Comparison of ENCODE assay signal across 8 cellular contexts in the genomic region with DNA sequence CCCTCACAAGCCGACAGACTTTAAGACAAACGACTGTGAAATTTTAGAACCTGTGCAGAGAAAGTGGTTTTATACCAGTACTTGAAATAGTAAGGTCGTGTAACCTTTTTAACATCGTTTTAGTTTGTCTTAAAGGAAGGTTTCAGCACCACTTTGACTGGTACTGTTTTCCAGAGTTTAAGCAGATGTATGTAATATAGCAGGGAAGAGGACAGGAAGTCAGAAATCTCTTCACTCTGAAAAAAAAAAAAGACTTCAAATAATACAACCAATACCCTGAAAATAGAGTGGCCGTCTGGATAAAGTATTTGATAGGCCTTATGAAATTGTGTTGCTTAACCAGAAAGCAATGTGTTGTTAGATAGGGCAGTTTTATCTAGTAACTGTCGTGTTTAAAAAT. TPM values are rescaled to one million over a fixed set of nuclear protein-coding genes. Genes with fewer than 3 reads are reported as not detected.
DNase-seq lines count a peak whose midpoint lies in the region; ATAC-seq and TF ChIP-seq lines count a peak whose summit lies in the region.

No MANE protein-coding gene starts in this region.

- no peaks in the 10 kb centered on the region for H3K36me3 ChIP-seq in neural progenitor cell

- peaks cover 23% of the 10 kb centered on the region for H3K27me3 ChIP-seq in neural progenitor cell

- H3K79me2 ChIP-seq in neural progenitor cell (ENCODE audit: low read depth): peaks cover 55% of the 10 kb centered on the region

- H3K27me3 Mint-ChIP-seq in Calu3 (ENCODE audit: unreplicated experiment) (no peaks in the 10 kb centered on the region), neural progenitor cell (ENCODE audit: insufficient read depth, low read depth) (no peaks in the 10 kb centered on the region)
- H3K27me3 Mint-ChIP-seq in effector memory CD8-positive, alpha-beta T cell: peaks cover 0 to 8% of the 10 kb centered on the region in 2 donors

- H3K9ac ChIP-seq in neural progenitor cell: no peak overlapping the region

- TF ChIP-seq CTCF in Calu3 (IDR thresholded peaks at IDR 0.05; ENCODE audit: unreplicated experiment): no peak
- no peak for TF ChIP-seq CTCF in neural progenitor cell (IDR thresholded peaks at IDR 0.05)

- CTCF ChIA-PET in Calu3 (lab: Charles Lee): interaction anchor here (0.7 kb wide), 1 partner anchor 26 kb away, joined by 3 read pairs; no protein-coding TSS in a partner anchor

- intact Hi-C loops in Calu3 (cut with micrococcal nuclease; ENCODE audit: unreplicated experiment) (loop anchor here (2.0 to 5.0 kb wide), 5 partner anchors 15 to 327 kb away; no protein-coding TSS in a partner anchor), sciatic nerve (cut with DNase I) (no loop called here)

- H2AFZ ChIP-seq in neural progenitor cell (replicated peaks): no peak overlapping the region

- H3K4me2 ChIP-seq in neural progenitor cell: peak overlapping the region; percentile 84

- H3K36me3 Mint-ChIP-seq in Calu3 (ENCODE audit: insufficient read depth, unreplicated experiment): peaks cover 51% of the 10 kb centered on the region
- peaks cover 3% of the 10 kb centered on the region for H3K36me3 Mint-ChIP-seq in effector memory CD8-positive, alpha-beta T cell (ENCODE audit: insufficient read depth)
- H3K36me3 Mint-ChIP-seq in neural progenitor cell: peaks cover 2% of the 10 kb centered on the region

- H3K4me1 Mint-ChIP-seq in Calu3 (ENCODE audit: low read depth, unreplicated experiment) (peaks cover 47% of the 10 kb centered on the region), neural progenitor cell (peaks cover 43% of the 10 kb centered on the region)
- H3K4me1 Mint-ChIP-seq in effector memory CD8-positive, alpha-beta T cell (ENCODE audit: low read depth in 2 of 2): peaks cover 6 to 8% of the 10 kb centered on the region in 2 donors

- ATAC-seq in effector memory CD8-positive, alpha-beta T cell (replicated peaks): no peak
- ATAC-seq in GM18511 (IDR thresholded peaks at IDR 0.05; ENCODE audit: unreplicated experiment) (no peak), sciatic nerve (no peak), HG03108 (IDR thresholded peaks at IDR 0.05; ENCODE audit: unreplicated experiment) (no peak), HG02970 (IDR thresholded peaks at IDR 0.05; ENCODE audit: low FRiP score, unreplicated experiment) (no peak)

- H3K27ac ChIP-seq in neural progenitor cell: no peak overlapping the region

- no peaks in the 10 kb centered on the region for H4K20me1 ChIP-seq in neural progenitor cell (ENCODE audit: low read depth)

- peaks cover 19% of the 10 kb centered on the region for H3F3A ChIP-seq in neural progenitor cell (ENCODE audit: low read depth)

- peak overlapping the region; percentile 62 for H3K27ac Mint-ChIP-seq in Calu3 (ENCODE audit: unreplicated experiment)
- peak overlapping the region in 1 of 2 donors; percentile 49 for H3K27ac Mint-ChIP-seq in effector memory CD8-positive, alpha-beta T cell
- H3K27ac Mint-ChIP-seq in neural progenitor cell: peak overlapping the region; percentile 45

- H3K4me3 Mint-ChIP-seq in Calu3 (ENCODE audit: low read depth, unreplicated experiment): peak overlapping the region; percentile 63
- peak overlapping the region; percentile 70 to 77 for H3K4me3 Mint-ChIP-seq in effector memory CD8-positive, alpha-beta T cell
- peak overlapping the region; percentile 92 for H3K4me3 Mint-ChIP-seq in neural progenitor cell

- BruUV-seq in Calu3 (replicated peaks; lab: Mats Ljungman, UMichigan): no TSS peak

- DNase-seq in Calu3 (no peak), OCI-M1 (lab: John Stamatoyannopoulos, UW) (peak; percentile 34), neural progenitor cell (ENCODE audit: low spot score) (no peak), sciatic nerve (ENCODE audit: low spot score) (no peak)
- no peak for DNase-seq in effector memory CD8-positive, alpha-beta T cell

- peak overlapping the region; percentile 89 for H3K4me3 ChIP-seq in neural progenitor cell

- H3K9me3 ChIP-seq in neural progenitor cell (ENCODE audit: low read depth): no peaks in the 10 kb centered on the region

- H3K4me1 ChIP-seq in neural progenitor cell: peaks cover 22% of the 10 kb centered on the region

- H3K9me3 Mint-ChIP-seq in Calu3 (ENCODE audit: low read depth, unreplicated experiment) (no peaks in the 10 kb centered on the region), neural progenitor cell (no peaks in the 10 kb centered on the region)
- H3K9me3 Mint-ChIP-seq in effector memory CD8-positive, alpha-beta T cell: no peaks in the 10 kb centered on the region

RNA-seq across cellular contexts. Expression of a gene that starts 1.5 kb away (rescaled TPM):
- 378 and 497 TPM in 2 replicates for total RNA-seq in Calu3 (2022)
- total RNA-seq in neural progenitor cell (ENCODE audit: low replicate concordance): 18.5 and 29.1 TPM in 2 replicates
- total RNA-seq in sciatic nerve: 82.3 TPM
